Comparison of ENCODE assay signal across 10 cellular contexts in the genomic region with DNA sequence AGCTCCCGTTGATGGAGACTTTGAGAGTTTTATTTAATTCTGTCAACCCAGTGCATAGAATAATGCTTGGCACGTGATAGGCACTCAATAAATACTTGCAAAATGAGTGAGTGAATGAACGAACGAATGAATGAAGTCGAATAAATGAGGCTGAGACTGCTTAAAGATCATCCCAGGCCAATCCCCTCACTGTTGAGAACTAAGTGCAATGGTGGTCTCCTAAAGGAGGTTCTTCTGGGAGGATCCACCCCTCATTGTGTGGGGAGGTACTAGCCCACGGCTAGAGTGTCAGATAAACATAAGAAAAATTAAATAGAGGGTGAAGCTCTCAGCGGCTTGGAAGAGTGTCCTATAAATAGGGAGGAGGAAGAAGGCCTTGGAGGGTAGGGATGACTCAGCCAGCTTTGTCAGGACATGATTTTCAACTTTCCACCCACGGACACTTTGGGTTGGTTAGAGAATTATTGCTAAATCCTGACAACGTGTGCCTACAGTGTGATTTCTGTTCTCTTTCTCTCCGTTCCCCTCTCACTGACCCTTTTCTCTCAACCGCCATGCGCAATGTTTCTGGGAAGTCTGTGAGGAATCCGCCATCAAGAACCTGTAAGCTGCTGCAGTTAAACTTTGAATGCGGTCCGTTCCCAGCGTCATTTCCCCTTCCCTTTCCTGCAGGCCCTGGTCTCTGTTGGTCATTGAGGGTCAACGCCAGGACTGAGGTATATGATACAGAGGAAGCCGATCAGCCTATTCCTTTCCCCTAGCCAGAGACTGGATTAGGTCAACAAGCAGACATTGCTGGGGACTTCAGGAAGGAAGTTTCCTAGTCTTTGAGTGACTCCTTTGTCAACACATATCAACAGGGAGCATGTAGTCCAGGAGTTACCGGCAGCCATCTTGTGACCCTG.
DNase-seq lines count a peak whose midpoint lies in the region; ATAC-seq lines count a peak whose summit lies in the region.
"Had no signal": no experiment of that assay in that cellular context is flagged by ENCODE, and none has a peak within 500 bp of the region (broad histone marks: within the 10 kb centered on the region; RNA-seq: fewer than 3 reads in every experiment).

No MANE protein-coding gene starts in this region.

- no peak overlapping the region for H3K4me3 ChIP-seq in skeletal muscle cell (ENCODE audit: low read depth, low read length)

- no peak overlapping the region for H3K4me3 Mint-ChIP-seq in activated T-cell treated with anti-CD3 and anti-CD28 coated beads, Interleukin-2, amount 50 U/mL, for 24 hours

- peak; percentile 65 for ATAC-seq in Right ventricle myocardium superior (ENCODE audit: poor library complexity)
- ATAC-seq: Panc1 had no signal

- H3K4me1 Mint-ChIP-seq in activated T-cell treated with anti-CD3 and anti-CD28 coated beads, Interleukin-2, amount 50 U/mL, for 24 hours (ENCODE audit: low read depth) = peaks cover 9% of the 10 kb centered on the region

- no peaks in the 10 kb centered on the region for H3K36me3 Mint-ChIP-seq in activated T-cell treated with anti-CD3 and anti-CD28 coated beads, Interleukin-2, amount 50 U/mL, for 24 hours (ENCODE audit: low read depth)

- H3K27ac Mint-ChIP-seq in activated T-cell treated with anti-CD3 and anti-CD28 coated beads, Interleukin-2, amount 50 U/mL, for 24 hours = no peak overlapping the region

- no peaks in the 10 kb centered on the region for H3K27me3 Mint-ChIP-seq in activated T-cell treated with anti-CD3 and anti-CD28 coated beads, Interleukin-2, amount 50 U/mL, for 24 hours

- H3K9me3 Mint-ChIP-seq in activated T-cell treated with anti-CD3 and anti-CD28 coated beads, Interleukin-2, amount 50 U/mL, for 24 hours = no peaks in the 10 kb centered on the region

- DNase-seq in GM04504 (ENCODE audit: low read depth) (peak; percentile 37), UCSD-AML1 (lab: John Stamatoyannopoulos, UW; ENCODE audit: unreplicated experiment) (peak; percentile 72), Right ventricle myocardium superior (peak; percentile 45), skeletal muscle cell (ENCODE audit: low read depth) (peak; percentile 81), inferior parietal cortex (ENCODE audit: extremely low spot score) (no peak), activated gamma-delta T cell (lab: John Stamatoyannopoulos, UW) (no peak)
- DNase-seq in activated T-cell treated with anti-CD3 and anti-CD28 coated beads, Interleukin-2, amount 50 U/mL, for 24 hours = no peak
- no peak for DNase-seq in stimulated activated CD4-positive, alpha-beta T cell treated with anti-CD3 and anti-CD28 coated beads, Interleukin-4, amount 100 ng/mL, for 24 hours
- DNase-seq: activated T-cell treated with anti-CD3 and anti-CD28 coated beads, Interleukin-2, amount 50 U/mL, for 1 hour had no signal

- intact Hi-C loops in Right ventricle myocardium superior (cut with DNase I) = no loop called here

Comparison
In these comparisons a context has a peak if more than half of its experiments do, and no peak if none do; other contexts are left out.
1. DNase-seq: peak in GM04504 (single experiment), UCSD-AML1 (single experiment), Right ventricle myocardium superior (single experiment) and skeletal muscle cell (single experiment); none in activated T-cell treated with anti-CD3 and anti-CD28 coated beads, Interleukin-2, amount 50 U/mL, for 24 hours (single experiment), inferior parietal cortex (single experiment), activated gamma-delta T cell (single experiment) and stimulated activated CD4-positive, alpha-beta T cell treated with anti-CD3 and anti-CD28 coated beads, Interleukin-4, amount 100 ng/mL, for 24 hours (single experiment).